Comparison of ENCODE assay signal across 10 cellular contexts in genomic region chr12:122318607-122319311, GRCh38. TPM values are rescaled to one million over a fixed set of nuclear protein-coding genes. Genes with fewer than 3 reads are reported as not detected.
A peak's percentile ranks its signal among the peaks of the same experiment; 100 is the strongest.
DNase-seq lines count a peak whose midpoint lies in the region; ATAC-seq and TF ChIP-seq lines count a peak whose summit lies in the region.
"Had no signal": no experiment of that assay in that cellular context is flagged by ENCODE, and none has a peak within 500 bp of the region (broad histone marks: within the 10 kb centered on the region; RNA-seq: fewer than 3 reads in every experiment).

No MANE protein-coding gene starts in this region.

- peak overlapping the region; percentile 93 for H3K27ac Mint-ChIP-seq in HFFc6
- H3K27ac Mint-ChIP-seq: activated naive CD4-positive, alpha-beta T cell treated with anti-CD3 and anti-CD28 coated beads, Interleukin-2, amount 10 ng/mL, durations not matched to agents 7 days and 5 days had no signal

- intact Hi-C loops in colonic mucosa (cut with DNase I) (no loop called here), right lobe of liver (cut with DNase I) (no loop called here)

- peak; percentile 88 for DNase-seq in HFFc6
- DNase-seq in colonic mucosa, result no peak
- DNase-seq in right lobe of liver, result no peak
- peak in 1 of 2 donors; percentile 55 for DNase-seq in tibial nerve (ENCODE audit: low spot score in 2 of 2)
- no peak for DNase-seq in foreskin melanocyte
- DNase-seq in stimulated activated CD4-positive, alpha-beta T cell treated with anti-CD3 and anti-CD28 coated beads, Interleukin-2, amount 100 ng/mL, for 48 hours, result no peak
- DNase-seq in MM.1S, result no peak
- no peak for DNase-seq in activated T-cell treated with anti-CD3 and anti-CD28 coated beads, Interleukin-2, amount 50 U/mL, for 48 hours
- DNase-seq: activated naive CD4-positive, alpha-beta T cell treated with anti-CD3 and anti-CD28 coated beads, Interleukin-2, amount 10 ng/mL, durations not matched to agents 7 days and 5 days; NCI-H345 had no signal

- no peak for TF ChIP-seq CTCF in HFFc6 (IDR thresholded peaks at IDR 0.05)
- TF ChIP-seq CTCF in colonic mucosa (IDR thresholded peaks at IDR 0.05), result no peak
- no peak for TF ChIP-seq CTCF in right lobe of liver (IDR thresholded peaks at IDR 0.05)
- no peak for TF ChIP-seq CTCF in tibial nerve (IDR thresholded peaks at IDR 0.05)
- TF ChIP-seq CTCF in MM.1S (IDR thresholded peaks at IDR 0.05; ENCODE audit: low read length), result no peak

- no peak overlapping the region for H3K4me2 ChIP-seq in MM.1S (ENCODE audit: low read depth, low read length)

- H3K79me2 ChIP-seq in MM.1S (ENCODE audit: low read length), result no peaks in the 10 kb centered on the region

- no peaks in the 10 kb centered on the region for H4K20me1 ChIP-seq in MM.1S (ENCODE audit: insufficient read depth, low read length)

- no peaks in the 10 kb centered on the region for H3K27me3 Mint-ChIP-seq in HFFc6 (ENCODE audit: insufficient read depth)
- H3K27me3 Mint-ChIP-seq: activated naive CD4-positive, alpha-beta T cell treated with anti-CD3 and anti-CD28 coated beads, Interleukin-2, amount 10 ng/mL, durations not matched to agents 7 days and 5 days had no signal

- H3K36me3 Mint-ChIP-seq in HFFc6 (ENCODE audit: low read depth), result peaks cover 30% of the 10 kb centered on the region

- no peaks in the 10 kb centered on the region for H3K9me3 Mint-ChIP-seq in HFFc6
- H3K9me3 Mint-ChIP-seq: activated naive CD4-positive, alpha-beta T cell treated with anti-CD3 and anti-CD28 coated beads, Interleukin-2, amount 10 ng/mL, durations not matched to agents 7 days and 5 days had no signal

- no peaks in the 10 kb centered on the region for H3F3A ChIP-seq in MM.1S (ENCODE audit: insufficient read depth, low read length)

- no peak for TF ChIP-seq POLR2A in right lobe of liver (IDR thresholded peaks at IDR 0.05)
- TF ChIP-seq POLR2A in tibial nerve (IDR thresholded peaks at IDR 0.05), result no peak

- no peaks in the 10 kb centered on the region for H3K9me2 ChIP-seq in MM.1S (replicated peaks; ENCODE audit: insufficient read depth, low read length)

- peak in 1 of 2 donors; percentile 69 for TF ChIP-seq EP300 in tibial nerve (IDR thresholded peaks at IDR 0.05)

- H3K36me3 ChIP-seq in colonic mucosa (peaks cover 7% of the 10 kb centered on the region), right lobe of liver (peaks cover 0 to 89% (median 22%) of the 10 kb centered on the region in 4 donors), tibial nerve (peaks cover 0 to 83% (median 11%) of the 10 kb centered on the region in 3 donors), MM.1S (replicated peaks; ENCODE audit: insufficient read depth, low read length) (no peaks in the 10 kb centered on the region)

- peak overlapping the region; percentile 70 for H3K4me3 Mint-ChIP-seq in HFFc6
- H3K4me3 Mint-ChIP-seq: activated naive CD4-positive, alpha-beta T cell treated with anti-CD3 and anti-CD28 coated beads, Interleukin-2, amount 10 ng/mL, durations not matched to agents 7 days and 5 days had no signal

- ATAC-seq in right lobe of liver, result peak in 3 of 4 donors; percentile 17 to 71 (median 52)

- H3K27ac ChIP-seq in colonic mucosa, result peak overlapping the region; percentile 40
- peak overlapping the region in 1 of 3 donors; percentile 5 for H3K27ac ChIP-seq in right lobe of liver
- H3K27ac ChIP-seq in tibial nerve, result peak overlapping the region; percentile 34 to 77 (median 69)
- no peak overlapping the region for H3K27ac ChIP-seq in MM.1S (ENCODE audit: low read length)

- no peak overlapping the region for H3K9ac ChIP-seq in colonic mucosa (ENCODE audit: low read depth in 2 of 2, low read length in 2 of 2)
- H3K9ac ChIP-seq in MM.1S (ENCODE audit: low read length), result no peak overlapping the region

- peaks cover 31% of the 10 kb centered on the region for H3K4me1 Mint-ChIP-seq in HFFc6 (ENCODE audit: low read depth)
- H3K4me1 Mint-ChIP-seq: activated naive CD4-positive, alpha-beta T cell treated with anti-CD3 and anti-CD28 coated beads, Interleukin-2, amount 10 ng/mL, durations not matched to agents 7 days and 5 days had no signal

- H3K4me1 ChIP-seq in colonic mucosa (no peaks in the 10 kb centered on the region), right lobe of liver (no peaks in the 10 kb centered on the region), tibial nerve (peaks cover 0 to 14% (median 9%) of the 10 kb centered on the region in 4 donors), MM.1S (ENCODE audit: low read length) (no peaks in the 10 kb centered on the region)

- H3K4me3 ChIP-seq in colonic mucosa (no peak overlapping the region), right lobe of liver (no peak overlapping the region), tibial nerve (no peak overlapping the region), MM.1S (ENCODE audit: low read length) (no peak overlapping the region)

- H3K9me3 ChIP-seq in colonic mucosa (no peaks in the 10 kb centered on the region), right lobe of liver (no peaks in the 10 kb centered on the region), tibial nerve (no peaks in the 10 kb centered on the region), MM.1S (replicated peaks; ENCODE audit: insufficient read depth, low read length) (no peaks in the 10 kb centered on the region)

- 72% methylated on average over 3 of the region's 3 CpGs for WGBS in right lobe of liver (ENCODE audit: insufficient coverage, low coverage, low lambda C conversion rate, missing lambda C conversion rate)
- WGBS in tibial nerve, 2 donors, result 38 to 45% methylated on average over 3 of the region's 3 CpGs

- H3K27me3 ChIP-seq in colonic mucosa, result no peaks in the 10 kb centered on the region
- H3K27me3 ChIP-seq in right lobe of liver, result no peaks in the 10 kb centered on the region
- H3K27me3 ChIP-seq in tibial nerve, result no peaks in the 10 kb centered on the region
- no peaks in the 10 kb centered on the region for H3K27me3 ChIP-seq in MM.1S (replicated peaks; ENCODE audit: insufficient read depth, low read length)

- no peak overlapping the region for H2AFZ ChIP-seq in MM.1S (ENCODE audit: low read length)

RNA-seq across cellular contexts. Expression of gene VPS33A, which starts 52.5 kb away (rescaled TPM):
- total RNA-seq in HFFc6 (2021; fragmentation: NEBNext Ultra II Directional; extraction: Animal tissue kit (Norgen Biotek cat#: 25700)), result 10 to 100 TPM; 22.7 to 31.0 (median 25.7) TPM
- total RNA-seq in colonic mucosa (10 to 100 TPM; 18.6 to 24.0 TPM), right lobe of liver (10 to 100 TPM in 4 of 6 experiments, 1 to 10 TPM in 2; 8.5 to 14.7 (median 11.6) TPM), tibial nerve (10 to 100 TPM; 12.6 to 23.6 (median 19.2) TPM)
